Comparison of ENCODE assay signal across 15 cellular contexts in the genomic region with DNA sequence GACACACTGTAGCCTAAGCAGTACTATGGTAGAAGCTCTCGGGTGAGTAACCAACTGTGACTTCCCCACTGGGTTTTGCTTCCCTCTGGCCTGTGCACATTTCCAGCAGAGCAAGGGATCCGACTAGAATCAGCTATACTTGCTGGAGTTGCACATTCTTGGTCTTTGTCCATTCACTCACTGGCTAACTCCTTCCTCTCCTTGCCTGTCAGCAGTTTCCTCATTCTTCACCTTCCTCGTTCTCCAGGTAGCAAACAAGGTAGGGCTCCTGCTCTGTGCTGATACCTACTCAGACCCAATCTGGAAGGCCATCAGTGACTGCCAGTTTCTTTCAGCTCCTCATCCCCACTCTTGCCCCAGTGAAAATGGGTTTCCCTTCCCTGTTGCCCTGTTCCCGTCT.
A peak's percentile ranks its signal among the peaks of the same experiment; 100 is the strongest.
DNase-seq lines count a peak whose midpoint lies in the region; ATAC-seq and TF ChIP-seq lines count a peak whose summit lies in the region.
"Had no signal": no experiment of that assay in that cellular context is flagged by ENCODE, and none has a peak within 500 bp of the region (broad histone marks: within the 10 kb centered on the region; RNA-seq: fewer than 3 reads in every experiment).

No MANE protein-coding gene starts in this region.

- H3K4me3 ChIP-seq in RWPE2 (ENCODE audit: severe bottlenecking): no peak overlapping the region
- H3K4me3 ChIP-seq in aorta (ENCODE audit: low read length in 2 of 2): no peak overlapping the region
- H3K4me3 ChIP-seq: A549, GM23248, K562 had no signal

- TF ChIP-seq CTCF in RWPE2 (IDR thresholded peaks at IDR 0.05; ENCODE audit: poor library complexity, severe bottlenecking): no peak

- H3K9me3 ChIP-seq in RWPE2 (ENCODE audit: severe bottlenecking): no peaks in the 10 kb centered on the region
- no peaks in the 10 kb centered on the region for H3K9me3 ChIP-seq in aorta (ENCODE audit: control insufficient read depth, low read length)
- H3K9me3 ChIP-seq: A549, Caco-2 had no signal

- H3K27ac ChIP-seq in RWPE2 (ENCODE audit: poor library complexity, severe bottlenecking) (no peak overlapping the region), aorta (ENCODE audit: low read depth in 1 of 2, low read length in 2 of 2) (no peak overlapping the region)
- H3K27ac ChIP-seq: A549, GM23248 had no signal

- H3K4me1 ChIP-seq in RWPE2 (ENCODE audit: insufficient read depth, poor library complexity, severe bottlenecking): no peaks in the 10 kb centered on the region
- peaks cover 0 to 7% of the 10 kb centered on the region in 2 donors for H3K4me1 ChIP-seq in aorta (ENCODE audit: control insufficient read depth in 1 of 2, insufficient read depth in 2 of 2, low read length in 2 of 2)
- H3K4me1 ChIP-seq: A549, Caco-2 had no signal

- DNase-seq in RWPE2 (ENCODE audit: low spot score) (no peak), kidney tubule cell (ENCODE audit: low spot score) (peak; percentile 69), mucosa of gallbladder (ENCODE audit: low spot score) (peak; percentile 17), aorta (no peak), pons (ENCODE audit: low spot score) (no peak), GM19238 (ENCODE audit: insufficient read length, low spot score) (no peak)
- DNase-seq: Caco-2; CD8-positive, alpha-beta memory T cell; DMS53; GF-D8; GM23248; H9 had no signal

- 49 to 62% methylated on average over 4 of the region's 4 CpGs for WGBS in aorta, 2 donors

- no peaks in the 10 kb centered on the region for H3K27me3 ChIP-seq in RWPE2 (ENCODE audit: insufficient read depth, poor library complexity, severe bottlenecking)
- no peaks in the 10 kb centered on the region for H3K27me3 ChIP-seq in aorta (ENCODE audit: control insufficient read depth in 1 of 2, insufficient read depth in 2 of 2, low read length in 1 of 2)

- intact Hi-C loops in aorta (cut with DNase I): no loop called here

- H3K36me3 ChIP-seq in RWPE2 (ENCODE audit: low read depth) (no peaks in the 10 kb centered on the region), aorta (ENCODE audit: control insufficient read depth in 1 of 2, insufficient read depth in 2 of 2, low read length in 1 of 2) (no peaks in the 10 kb centered on the region)

- ATAC-seq in RWPE2 (ENCODE audit: low read depth): peak; percentile 17; the same call in 1 of the 3 replicates
- ATAC-seq in aorta (ENCODE audit: low FRiP score): peak; percentile 41
- no peak for ATAC-seq in HG02970 (IDR thresholded peaks at IDR 0.05; ENCODE audit: low FRiP score, unreplicated experiment)
- ATAC-seq: A549, K562 had no signal

Comparison
In these comparisons a context has a peak if more than half of its experiments do, and no peak if none do; other contexts are left out.
1. DNase-seq: peak in kidney tubule cell (single experiment) and mucosa of gallbladder (single experiment); none in RWPE2 (single experiment), aorta (0 of 2), pons (single experiment) and GM19238 (single experiment).